8 cellular contexts compared by ENCODE assay signal in genomic region chr5:141320225-141321169, GRCh38. TPM values are rescaled to one million over a fixed set of nuclear protein-coding genes. Genes with fewer than 3 reads are reported as not detected.
A peak's percentile ranks its signal among the peaks of the same experiment; 100 is the strongest.
DNase-seq lines count a peak whose midpoint lies in the region; ATAC-seq, FAIRE-seq and TF ChIP-seq lines count a peak whose summit lies in the region.

TAF7 (minus strand) TSS chr5:141320784; CDS start chr5:141320044, 740 bp downstream.

- H3K9me2 ChIP-seq in SU-DHL-6 (replicated peaks; ENCODE audit: insufficient read depth, low read length) = no peaks in the 10 kb centered on the region

- ATAC-seq in HG02678 (IDR thresholded peaks at IDR 0.05; ENCODE audit: unreplicated experiment) = peak; percentile 94
- peak; percentile 93 for ATAC-seq in activated naive CD8-positive, alpha-beta T cell treated with anti-CD3 and anti-CD28 coated beads, Interleukin-2, amount 10 ng/mL, durations not matched to agents 7 days and 5 days (ENCODE audit: low read depth)
- ATAC-seq in Right ventricle myocardium superior (ENCODE audit: poor library complexity) = peak; percentile 100
- peak; percentile 98 to 100 (median 100) for ATAC-seq in pancreas

- H3K27me3 ChIP-seq in SU-DHL-6 (ENCODE audit: low read length) (no peaks in the 10 kb centered on the region), pancreas (no peaks in the 10 kb centered on the region), tibial artery (no peaks in the 10 kb centered on the region)

- 0 out of 2 replicates have a peak, but pooled peaks cover 5% of the 10 kb centered on the region for H4K20me1 ChIP-seq in SU-DHL-6 (ENCODE audit: low read depth, low read length)

- TF ChIP-seq CTCF in GM12872 (IDR thresholded peaks at IDR 0.05; ENCODE audit: insufficient read depth, low read depth, low read length) = peak; percentile 88
- TF ChIP-seq CTCF in SU-DHL-6 (IDR thresholded peaks at IDR 0.05; ENCODE audit: insufficient read depth, low read length, poor library complexity, severe bottlenecking) = peak; percentile 89
- peak; percentile 45 to 74 (median 64) for TF ChIP-seq CTCF in pancreas (IDR thresholded peaks at IDR 0.05)
- TF ChIP-seq CTCF in tibial artery (IDR thresholded peaks at IDR 0.05) = peak; percentile 69 to 78

- no peaks in the 10 kb centered on the region for H3K27me3 Mint-ChIP-seq in activated naive CD8-positive, alpha-beta T cell treated with anti-CD3 and anti-CD28 coated beads, Interleukin-2, amount 10 ng/mL, durations not matched to agents 7 days and 5 days

- H3K4me1 Mint-ChIP-seq in activated naive CD8-positive, alpha-beta T cell treated with anti-CD3 and anti-CD28 coated beads, Interleukin-2, amount 10 ng/mL, durations not matched to agents 7 days and 5 days = peaks cover 18% of the 10 kb centered on the region

- peak within 1 kb of the TSS; percentile 78 for H3K4me2 ChIP-seq in SU-DHL-6 (ENCODE audit: low read depth, low read length, poor library complexity, severe bottlenecking)

- peak within 1 kb of the TSS; percentile 88 for H3K27ac ChIP-seq in SU-DHL-6 (ENCODE audit: low read depth, low read length)
- peak within 1 kb of the TSS; percentile 85 to 94 (median 92) for H3K27ac ChIP-seq in pancreas
- H3K27ac ChIP-seq in tibial artery = peak within 1 kb of the TSS; percentile 85 to 89

- DNase-seq in NCI-H128 (lab: John Stamatoyannopoulos, UW; ENCODE audit: unreplicated experiment) (peak; percentile 80), Right ventricle myocardium superior (peak; percentile 94), pancreas (peak; percentile 87 to 97 (median 92)), tibial artery (peak; percentile 81 to 91)
- DNase-seq in activated naive CD8-positive, alpha-beta T cell treated with anti-CD3 and anti-CD28 coated beads, Interleukin-2, amount 10 ng/mL, durations not matched to agents 7 days and 5 days = peak; percentile 96

- H3K36me3 Mint-ChIP-seq in activated naive CD8-positive, alpha-beta T cell treated with anti-CD3 and anti-CD28 coated beads, Interleukin-2, amount 10 ng/mL, durations not matched to agents 7 days and 5 days = peaks cover 35% of the 10 kb centered on the region

- H2AFZ ChIP-seq in SU-DHL-6 (ENCODE audit: low read depth, low read length, severe bottlenecking) = peak within 1 kb of the TSS; percentile 54

- H3K4me1 ChIP-seq in pancreas (no peaks in the 10 kb centered on the region), tibial artery (peaks cover 0 to 12% (median 3%) of the 10 kb centered on the region in 4 donors)

- H3K9me3 Mint-ChIP-seq in activated naive CD8-positive, alpha-beta T cell treated with anti-CD3 and anti-CD28 coated beads, Interleukin-2, amount 10 ng/mL, durations not matched to agents 7 days and 5 days = peaks cover 31% of the 10 kb centered on the region

- H3K79me2 ChIP-seq in SU-DHL-6 (ENCODE audit: insufficient read depth, low read length) = peaks cover 48% of the 10 kb centered on the region

- POLR2A ChIA-PET in activated naive CD8-positive, alpha-beta T cell treated with anti-CD3 and anti-CD28 coated beads, Interleukin-2, amount 10 ng/mL, durations not matched to agents 7 days and 5 days (lab: Charles Lee) = interaction anchor here (0.6 to 1.5 kb wide), 15 partner anchors 9 to 620 kb away, joined by 3 to 8 read pairs (median 5); partner anchors contain the start of genes HDAC3, PCDHGA1, PCDHGA11 and PCDHGA2

- H3K9ac ChIP-seq in SU-DHL-6 (ENCODE audit: low read length) = peak within 1 kb of the TSS; percentile 78

- WGBS in pancreas, 2 donors = 1% methylated on average over 67 of the region's 67 CpGs

- H3K36me3 ChIP-seq in SU-DHL-6 (ENCODE audit: low read length) (peaks cover 32% of the 10 kb centered on the region), pancreas (peaks cover 0 to 16% (median 0%) of the 10 kb centered on the region in 3 donors), tibial artery (peaks cover 42 to 45% (median 45%) of the 10 kb centered on the region in 3 donors)

- peak within 1 kb of the TSS; percentile 86 for H3K4me3 Mint-ChIP-seq in activated naive CD8-positive, alpha-beta T cell treated with anti-CD3 and anti-CD28 coated beads, Interleukin-2, amount 10 ng/mL, durations not matched to agents 7 days and 5 days

- H3K4me3 ChIP-seq in SU-DHL-6 (ENCODE audit: insufficient read depth, low read length, poor library complexity, severe bottlenecking) = peak within 1 kb of the TSS; percentile 89
- H3K4me3 ChIP-seq in pancreas = peak within 1 kb of the TSS; percentile 63 to 74 (median 71)
- H3K4me3 ChIP-seq in tibial artery = peak within 1 kb of the TSS; percentile 69 to 71

- FAIRE-seq in pancreas (lab: Jason Lieb, UNC) = no peak

- H3K9me3 ChIP-seq in SU-DHL-6 (ENCODE audit: insufficient read depth, low read length) (peaks cover 25% of the 10 kb centered on the region), pancreas (peaks cover 0 to 33% (median 9%) of the 10 kb centered on the region in 4 donors), tibial artery (peaks cover 14 to 58% (median 41%) of the 10 kb centered on the region in 3 donors)

- intact Hi-C loops in Right ventricle myocardium superior (cut with DNase I) (loop anchor here (5.0 kb wide), 1 partner anchor 242 kb away; no protein-coding TSS in a partner anchor), pancreas (cut with DNase I) (no loop called here), tibial artery (cut with DNase I; ENCODE audit: low total_unique reads) (loop anchor here (5.0 to 10.0 kb wide), 2 partner anchors 94 to 242 kb away; partner anchors contain the start of genes PCDHGA10 and PCDHGB7)

- H3K27ac Mint-ChIP-seq in activated naive CD8-positive, alpha-beta T cell treated with anti-CD3 and anti-CD28 coated beads, Interleukin-2, amount 10 ng/mL, durations not matched to agents 7 days and 5 days = peak within 1 kb of the TSS; percentile 96

- H3F3A ChIP-seq in SU-DHL-6 (ENCODE audit: insufficient read depth) = peaks cover 3% of the 10 kb centered on the region; the same call in 1 of the 2 replicates

RNA-seq across cellular contexts. Expression of gene TAF7, which starts in this region (rescaled TPM):
- 10 to 100 TPM; 86.2 to 95.9 TPM for total RNA-seq in activated naive CD8-positive, alpha-beta T cell treated with anti-CD3 and anti-CD28 coated beads, Interleukin-2, amount 10 ng/mL, durations not matched to agents 7 days and 5 days
- total RNA-seq in Right ventricle myocardium superior (101 TPM), pancreas (10 to 100 TPM; 17.7 to 40.2 (median 22.7) TPM)
- 10 to 100 TPM; 16.6 to 47.4 TPM for polyA plus RNA-seq in pancreas

Comparison
In these comparisons a context has a peak if more than half of its experiments do, and no peak if none do; other contexts are left out.
1. Peak in every context shown above with its lines: DNase-seq, ATAC-seq, H3K4me3 ChIP-seq and H3K27ac ChIP-seq.
2. intact Hi-C loops: an anchor here in Right ventricle myocardium superior (5.0 kb wide) and tibial artery (5.0 to 10.0 kb wide); none called in pancreas.